Comparison of ENCODE assay signal across 15 cellular contexts in genomic region chr6:111714403-111715270, GRCh38.
DNase-seq lines count a peak whose midpoint lies in the region; ATAC-seq lines count a peak whose summit lies in the region.
"Had no signal": no experiment of that assay in that cellular context is flagged by ENCODE, and none has a peak within 500 bp of the region (broad histone marks: within the 10 kb centered on the region; RNA-seq: fewer than 3 reads in every experiment).

No MANE protein-coding gene starts in this region.

- H3K4me3 ChIP-seq in CD4-positive, CD25-positive, alpha-beta regulatory T cell (ENCODE audit: low read depth, low read length): peak overlapping the region; percentile 49
- peak overlapping the region; percentile 28 for H3K4me3 ChIP-seq in CD8-positive, alpha-beta memory T cell (ENCODE audit: low read length)
- H3K4me3 ChIP-seq in naive thymus-derived CD4-positive, alpha-beta T cell (ENCODE audit: low read length): no peak overlapping the region
- H3K4me3 ChIP-seq: BLaER1 treated with 17β-estradiol and CSF1 and Interleukin-3, amounts not matched to agents 10 nM and 100 nM; ovary had no signal

- H3K27ac ChIP-seq in CD4-positive, CD25-positive, alpha-beta regulatory T cell (ENCODE audit: insufficient read depth, low read length, poor library complexity, severe bottlenecking): peak overlapping the region; percentile 70
- no peak overlapping the region for H3K27ac ChIP-seq in CD8-positive, alpha-beta memory T cell (ENCODE audit: low read depth, low read length)
- peak overlapping the region; percentile 59 for H3K27ac ChIP-seq in naive thymus-derived CD4-positive, alpha-beta T cell (ENCODE audit: low read depth, low read length)
- H3K27ac ChIP-seq: BLaER1 treated with 17β-estradiol and CSF1 and Interleukin-3, amounts not matched to agents 10 nM and 100 nM; ovary had no signal

- peak in 1 of 3 donors; percentile 86 for DNase-seq in CD4-positive, CD25-positive, alpha-beta regulatory T cell
- peak in 1 of 5 donors; percentile 25 for DNase-seq in CD8-positive, alpha-beta memory T cell
- no peak for DNase-seq in activated T-helper 2 cell treated with anti-CD3 and anti-CD28 coated beads, Interferon-gamma antibody, Interleukin-2, Interleukin-4, amounts not matched to agents 10 μg/mL and 5 μg/mL and 100 μg/mL, durations not matched to agents 14 hours and 24 hours and 36 hours (ENCODE audit: low spot score)
- no peak for DNase-seq in naive thymus-derived CD4-positive, alpha-beta T cell
- no peak for DNase-seq in inferior parietal cortex (ENCODE audit: extremely low spot score)
- DNase-seq in NCI-H2029 treated with DMSO at 0.1 percent for 48 hours (lab: John Stamatoyannopoulos, UW): no peak
- DNase-seq: foreskin melanocyte, KBM-7, MV-4-11, NCI-H2107, NCI-H526 treated with DMSO at 0.1 percent for 48 hours, ovary, SHP77 had no signal

- peak overlapping the region; percentile 11 to 77 (median 64) for H3K4me3 Mint-ChIP-seq in CD4-positive, CD25-positive, alpha-beta regulatory T cell
- peak overlapping the region in 6 of 7 donors; percentile 38 to 85 (median 69) for H3K4me3 Mint-ChIP-seq in CD8-positive, alpha-beta memory T cell
- H3K4me3 Mint-ChIP-seq in activated T-helper 2 cell treated with anti-CD3 and anti-CD28 coated beads, Interferon-gamma antibody, Interleukin-2, Interleukin-4, amounts not matched to agents 10 μg/mL and 5 μg/mL and 100 μg/mL, durations not matched to agents 14 hours and 24 hours and 36 hours (ENCODE audit: low read depth): peak overlapping the region; percentile 1
- H3K4me3 Mint-ChIP-seq in naive thymus-derived CD4-positive, alpha-beta T cell: peak overlapping the region; percentile 17 to 77 (median 65)

- no peaks in the 10 kb centered on the region for H3K27me3 ChIP-seq in CD4-positive, CD25-positive, alpha-beta regulatory T cell (ENCODE audit: control insufficient read depth, insufficient read depth, low read length)
- no peaks in the 10 kb centered on the region for H3K27me3 ChIP-seq in CD8-positive, alpha-beta memory T cell (ENCODE audit: insufficient read depth, low read length, poor library complexity, severe bottlenecking)
- H3K27me3 ChIP-seq in naive thymus-derived CD4-positive, alpha-beta T cell (ENCODE audit: control insufficient read depth in 2 of 2, insufficient read depth in 2 of 2, low read length in 2 of 2): no peaks in the 10 kb centered on the region
- H3K27me3 ChIP-seq: BLaER1 treated with 17β-estradiol and CSF1 and Interleukin-3, amounts not matched to agents 10 nM and 100 nM; ovary had no signal

- intact Hi-C loops in activated T-helper 2 cell treated with anti-CD3 and anti-CD28 coated beads, Interferon-gamma antibody, Interleukin-2, Interleukin-4, amounts not matched to agents 10 μg/mL and 5 μg/mL and 100 μg/mL, durations not matched to agents 14 hours and 24 hours and 36 hours (cut with micrococcal nuclease): loop anchor here (5.0 kb wide), 3 partner anchors 48 to 448 kb away; no protein-coding TSS in a partner anchor
- intact Hi-C loops in naive thymus-derived CD4-positive, alpha-beta T cell (cut with micrococcal nuclease): loop anchor here (1.0 to 5.0 kb wide), 4 partner anchors 10 to 448 kb away; no protein-coding TSS in a partner anchor

- CTCF ChIA-PET in CD8-positive, alpha-beta memory T cell (lab: Charles Lee): interaction anchor here (1.1 kb wide), 1 partner anchor 109 kb away, joined by 3 read pairs; no protein-coding TSS in a partner anchor
- CTCF ChIA-PET in naive thymus-derived CD4-positive, alpha-beta T cell (lab: Charles Lee): interaction anchor here (0.8 to 1.4 kb wide), 3 partner anchors 283 to 329 kb away, joined by 3 to 5 read pairs (median 3); no protein-coding TSS in a partner anchor

- H3K4me1 ChIP-seq in CD4-positive, CD25-positive, alpha-beta regulatory T cell (ENCODE audit: control insufficient read depth, insufficient read depth, low read length, poor library complexity, severe bottlenecking): peaks cover 60% of the 10 kb centered on the region
- H3K4me1 ChIP-seq in CD8-positive, alpha-beta memory T cell (ENCODE audit: insufficient read depth, low read length): peaks cover 81% of the 10 kb centered on the region
- H3K4me1 ChIP-seq in naive thymus-derived CD4-positive, alpha-beta T cell (ENCODE audit: control insufficient read depth in 2 of 2, insufficient read depth in 2 of 2, low read length in 2 of 2): peaks cover 47 to 58% of the 10 kb centered on the region in 2 donors

- H3K27me3 Mint-ChIP-seq in CD4-positive, CD25-positive, alpha-beta regulatory T cell: no peaks in the 10 kb centered on the region
- peaks cover 0 to 4% of the 10 kb centered on the region in 2 donors for H3K27me3 Mint-ChIP-seq in CD8-positive, alpha-beta memory T cell
- no peaks in the 10 kb centered on the region for H3K27me3 Mint-ChIP-seq in activated T-helper 2 cell treated with anti-CD3 and anti-CD28 coated beads, Interferon-gamma antibody, Interleukin-2, Interleukin-4, amounts not matched to agents 10 μg/mL and 5 μg/mL and 100 μg/mL, durations not matched to agents 14 hours and 24 hours and 36 hours (ENCODE audit: low read depth)
- no peaks in the 10 kb centered on the region for H3K27me3 Mint-ChIP-seq in naive thymus-derived CD4-positive, alpha-beta T cell

- peaks cover 71% of the 10 kb centered on the region for H3K36me3 ChIP-seq in CD4-positive, CD25-positive, alpha-beta regulatory T cell (ENCODE audit: control insufficient read depth, insufficient read depth, low read length)
- H3K36me3 ChIP-seq in CD8-positive, alpha-beta memory T cell (ENCODE audit: insufficient read depth, low read length): peaks cover 50% of the 10 kb centered on the region
- H3K36me3 ChIP-seq in naive thymus-derived CD4-positive, alpha-beta T cell (ENCODE audit: control insufficient read depth in 2 of 3, insufficient read depth in 3 of 3, low read length in 3 of 3): peaks cover 18 to 34% (median 27%) of the 10 kb centered on the region in 3 experiments
- H3K36me3 ChIP-seq: ovary had no signal

- no peaks in the 10 kb centered on the region for H3K9me3 ChIP-seq in CD4-positive, CD25-positive, alpha-beta regulatory T cell (ENCODE audit: control insufficient read depth in 2 of 2, low read length in 2 of 2)
- no peaks in the 10 kb centered on the region for H3K9me3 ChIP-seq in CD8-positive, alpha-beta memory T cell (ENCODE audit: low read length)
- H3K9me3 ChIP-seq in naive thymus-derived CD4-positive, alpha-beta T cell (ENCODE audit: control insufficient read depth in 2 of 3, low read length in 3 of 3): no peaks in the 10 kb centered on the region
- H3K9me3 ChIP-seq: BLaER1 treated with 17β-estradiol and CSF1 and Interleukin-3, amounts not matched to agents 10 nM and 100 nM; ovary had no signal

- H3K36me3 Mint-ChIP-seq in CD4-positive, CD25-positive, alpha-beta regulatory T cell: peaks cover 65% of the 10 kb centered on the region
- H3K36me3 Mint-ChIP-seq in CD8-positive, alpha-beta memory T cell: peaks cover 10 to 95% (median 28%) of the 10 kb centered on the region in 3 donors
- peaks cover 88% of the 10 kb centered on the region for H3K36me3 Mint-ChIP-seq in activated T-helper 2 cell treated with anti-CD3 and anti-CD28 coated beads, Interferon-gamma antibody, Interleukin-2, Interleukin-4, amounts not matched to agents 10 μg/mL and 5 μg/mL and 100 μg/mL, durations not matched to agents 14 hours and 24 hours and 36 hours (ENCODE audit: low read depth)
- H3K36me3 Mint-ChIP-seq in naive thymus-derived CD4-positive, alpha-beta T cell: peaks cover 13 to 66% (median 36%) of the 10 kb centered on the region in 5 donors

- H3K4me1 Mint-ChIP-seq in CD4-positive, CD25-positive, alpha-beta regulatory T cell: peaks cover 23 to 86% (median 54%) of the 10 kb centered on the region in 4 donors
- H3K4me1 Mint-ChIP-seq in CD8-positive, alpha-beta memory T cell: peaks cover 79 to 95% (median 82%) of the 10 kb centered on the region in 3 donors
- peaks cover 53% of the 10 kb centered on the region for H3K4me1 Mint-ChIP-seq in activated T-helper 2 cell treated with anti-CD3 and anti-CD28 coated beads, Interferon-gamma antibody, Interleukin-2, Interleukin-4, amounts not matched to agents 10 μg/mL and 5 μg/mL and 100 μg/mL, durations not matched to agents 14 hours and 24 hours and 36 hours (ENCODE audit: low read depth)
- peaks cover 41 to 89% (median 81%) of the 10 kb centered on the region in 7 donors for H3K4me1 Mint-ChIP-seq in naive thymus-derived CD4-positive, alpha-beta T cell

- ATAC-seq in CD4-positive, CD25-positive, alpha-beta regulatory T cell (ENCODE audit: low read depth in 2 of 2): peak; percentile 31 to 32
- peak; percentile 33 for ATAC-seq in naive thymus-derived CD4-positive, alpha-beta T cell
- ATAC-seq in HG02798 (IDR thresholded peaks at IDR 0.05; ENCODE audit: poor library complexity, unreplicated experiment): no peak

- no peaks in the 10 kb centered on the region for H3K9me3 Mint-ChIP-seq in CD4-positive, CD25-positive, alpha-beta regulatory T cell
- no peaks in the 10 kb centered on the region for H3K9me3 Mint-ChIP-seq in CD8-positive, alpha-beta memory T cell
- no peaks in the 10 kb centered on the region for H3K9me3 Mint-ChIP-seq in activated T-helper 2 cell treated with anti-CD3 and anti-CD28 coated beads, Interferon-gamma antibody, Interleukin-2, Interleukin-4, amounts not matched to agents 10 μg/mL and 5 μg/mL and 100 μg/mL, durations not matched to agents 14 hours and 24 hours and 36 hours
- H3K9me3 Mint-ChIP-seq in naive thymus-derived CD4-positive, alpha-beta T cell: peaks cover 0 to 3% (median 0%) of the 10 kb centered on the region in 11 donors

- peak overlapping the region; percentile 90 to 98 (median 91) for H3K27ac Mint-ChIP-seq in CD4-positive, CD25-positive, alpha-beta regulatory T cell
- peak overlapping the region; percentile 87 to 98 (median 95) for H3K27ac Mint-ChIP-seq in CD8-positive, alpha-beta memory T cell
- peak overlapping the region; percentile 57 for H3K27ac Mint-ChIP-seq in activated T-helper 2 cell treated with anti-CD3 and anti-CD28 coated beads, Interferon-gamma antibody, Interleukin-2, Interleukin-4, amounts not matched to agents 10 μg/mL and 5 μg/mL and 100 μg/mL, durations not matched to agents 14 hours and 24 hours and 36 hours
- peak overlapping the region; percentile 83 to 98 (median 93) for H3K27ac Mint-ChIP-seq in naive thymus-derived CD4-positive, alpha-beta T cell

- POLR2A ChIA-PET in CD8-positive, alpha-beta memory T cell (lab: Charles Lee): no interaction called here
- POLR2A ChIA-PET in naive thymus-derived CD4-positive, alpha-beta T cell (lab: Charles Lee): interaction anchor here (0.9 to 1.4 kb wide), 2 partner anchors 17 to 133 kb away, joined by 3 read pairs; no protein-coding TSS in a partner anchor

Comparison
In these comparisons a context has a peak if more than half of its experiments do, and no peak if none do; other contexts are left out.
1. H3K4me3 Mint-ChIP-seq: peak in every context shown above with its lines; median percentile 69 in CD8-positive, alpha-beta memory T cell; 65 in naive thymus-derived CD4-positive, alpha-beta T cell; 64 in CD4-positive, CD25-positive, alpha-beta regulatory T cell; 1 in activated T-helper 2 cell treated with anti-CD3 and anti-CD28 coated beads, Interferon-gamma antibody, Interleukin-2, Interleukin-4, amounts not matched to agents 10 μg/mL and 5 μg/mL and 100 μg/mL, durations not matched to agents 14 hours and 24 hours and 36 hours.